ENCODE assay signal across 23 cellular contexts in the genomic region with DNA sequence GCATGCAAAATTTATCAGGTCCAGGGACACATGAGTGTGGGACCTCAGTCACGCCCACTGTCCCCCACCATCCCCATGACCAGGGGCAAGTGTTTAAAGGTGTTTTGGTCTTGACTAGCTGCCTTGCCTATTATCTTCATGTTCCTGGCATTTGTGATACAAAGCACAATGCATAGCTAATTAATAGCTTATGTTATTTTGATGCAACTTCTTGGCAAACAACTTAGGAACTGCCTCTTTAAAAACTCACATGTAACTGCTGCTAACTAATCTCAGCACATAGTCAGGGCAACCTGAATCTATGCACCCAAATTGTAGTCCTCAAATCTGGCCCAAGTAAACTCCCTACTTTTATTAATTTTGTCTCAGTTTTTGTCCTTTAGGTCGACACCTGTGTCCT. TPM values are rescaled to one million over a fixed set of nuclear protein-coding genes. Genes with fewer than 3 reads are reported as not detected.
DNase-seq lines count a peak whose midpoint lies in the region; ATAC-seq, FAIRE-seq and TF ChIP-seq lines count a peak whose summit lies in the region.
"Had no signal": no experiment of that assay in that cellular context is flagged by ENCODE, and none has a peak within 500 bp of the region (broad histone marks: within the 10 kb centered on the region; RNA-seq: fewer than 3 reads in every experiment).

No MANE protein-coding gene starts in this region.

- no peak for TF ChIP-seq RAD21 in GM12878 (IDR thresholded peaks at IDR 0.05; ENCODE audit: insufficient read depth, low read depth, low read length)

- H3K27me3 ChIP-seq in BLaER1 (no peaks in the 10 kb centered on the region), GM12878 (replicated peaks in 1 of 2; ENCODE audit: control insufficient read depth in 2 of 2, insufficient read depth in 2 of 2, low read length in 1 of 2) (no peaks in the 10 kb centered on the region), psoas muscle (ENCODE audit: insufficient read depth in 3 of 3, low read length in 2 of 3) (no peaks in the 10 kb centered on the region)
- H3K27me3 ChIP-seq: BLaER1 treated with 17β-estradiol and CSF1 and Interleukin-3, amounts not matched to agents 10 nM and 100 nM had no signal

- TF ChIP-seq POLR2A in GM12878 (IDR thresholded peaks at IDR 0.05; ENCODE audit: low read depth, low read length), result no peak

- intact Hi-C loops in GM12878 (cut with micrococcal nuclease; ENCODE audit: unreplicated experiment) (loop anchor here (5.0 to 10.0 kb wide), 3 partner anchors 64 to 337 kb away; partner anchors contain the start of gene DAD1), psoas muscle (cut with DNase I) (loop anchor here (5.0 to 10.0 kb wide), 6 partner anchors 39 to 259 kb away; partner anchors contain the start of gene SLC7A7 (in 1 of the 2))

- TF ChIP-seq EP300 in GM12878 (IDR thresholded peaks at IDR 0.05; ENCODE audit: borderline replicate concordance in 1 of 2, control insufficient read depth in 1 of 2, low read depth in 2 of 2, low read length in 2 of 2), result no peak

- no peak overlapping the region for H2AFZ ChIP-seq in GM12878 (ENCODE audit: control insufficient read depth, low read depth, low read length)

- H3K4me3 ChIP-seq in BLaER1 (no peak overlapping the region), GM12878 (no peak overlapping the region), psoas muscle (no peak overlapping the region)
- H3K4me3 ChIP-seq: BLaER1 treated with 17β-estradiol and CSF1 and Interleukin-3, amounts not matched to agents 10 nM and 100 nM had no signal

- BruUV-seq in GM12878 (replicated peaks; lab: Mats Ljungman, UMichigan), result no TSS peak

- FAIRE-seq in GM12878 (lab: Jason Lieb, UNC), result peak; percentile 56
- FAIRE-seq: D721Med had no signal

- DNase-seq in GM12878 (ENCODE audit: low read depth, low spot score) (no peak), psoas muscle (no peak), globus pallidus (ENCODE audit: low spot score) (no peak), nucleus accumbens (lab: John Stamatoyannopoulos, UW) (no peak), middle frontal gyrus (ENCODE audit: extremely low spot score, low spot score) (no peak)
- DNase-seq: CD4-positive, alpha-beta T cell; H7; NCI-H1048; NCI-H1417; NCI-H1694; NCI-H2029 treated with DMSO at 0.1 percent for 48 hours; NCI-H446 treated with DMSO at 0.1 percent for 48 hours; Right ventricle myocardium superior; RPMI8226 had no signal

- ATAC-seq in HG03432 (IDR thresholded peaks at IDR 0.05; ENCODE audit: unreplicated experiment) (peak; percentile 18), GM12878 (no peak), psoas muscle (no peak), GM21619 (IDR thresholded peaks at IDR 0.05; ENCODE audit: unreplicated experiment) (no peak)

- SMC1A ChIA-PET in GM12878 (lab: Charles Lee; ENCODE audit: uncharacterized antibody, unreplicated experiment), result interaction anchor here (0.9 to 4.9 kb wide), 9 partner anchors 8 to 336 kb away, joined by 3 to 113 read pairs (median 4); no protein-coding TSS in a partner anchor

- TF ChIP-seq CTCF in GM12878 (IDR thresholded peaks at IDR 0.05 in 2 of 3, conservative IDR thresholded peaks at IDR 0.05 in 1 of 3; ENCODE audit: control insufficient read depth in 2 of 3, extremely low read depth in 1 of 3, insufficient read depth in 1 of 3, low read depth in 3 of 3, low read length in 3 of 3), result no peak
- no peak for TF ChIP-seq CTCF in psoas muscle (IDR thresholded peaks at IDR 0.05)

- POLR2A ChIA-PET in GM12878 (lab: Charles Lee), result interaction anchor here (1.2 to 1.9 kb wide), 2 partner anchors 93 to 129 kb away, joined by 3 to 5 read pairs; no protein-coding TSS in a partner anchor

- in situ Hi-C loops in GM12878 (cut with MboI), result loop anchor here (5.0 kb wide), 2 partner anchors 79 to 269 kb away; no protein-coding TSS in a partner anchor

- 21% methylated on average over 2 of the region's 2 CpGs for WGBS in GM12878 (ENCODE audit: insufficient coverage, insufficient replicate concordance, low lambda C conversion rate, missing lambda C conversion rate)
- 74 to 78% (median 78%) methylated on average over 2 of the region's 2 CpGs for WGBS in psoas muscle, 3 donors

- H3K27ac ChIP-seq in BLaER1, result no peak overlapping the region
- no peak overlapping the region for H3K27ac ChIP-seq in GM12878 (ENCODE audit: control insufficient read depth, insufficient read depth)
- H3K27ac ChIP-seq in psoas muscle, result peak overlapping the region; percentile 77
- H3K27ac ChIP-seq: BLaER1 treated with 17β-estradiol and CSF1 and Interleukin-3, amounts not matched to agents 10 nM and 100 nM had no signal

- H3K4me2 ChIP-seq in BLaER1 (peak overlapping the region; percentile 23; the same call in 1 of the 2 replicates), GM12878 (ENCODE audit: control insufficient read depth, insufficient read depth) (no peak overlapping the region)

- RAD21 ChIA-PET in GM12878 (lab: Charles Lee; ENCODE audit: unreplicated experiment), result interaction anchor here (1.0 to 3.9 kb wide), 9 partner anchors 8 to 332 kb away, joined by 3 to 116 read pairs (median 4); partner anchors contain the start of genes ABHD4 and DAD1

- no peak overlapping the region for H3K9ac ChIP-seq in BLaER1
- H3K9ac ChIP-seq in GM12878 (ENCODE audit: control insufficient read depth, insufficient read depth, low read length), result no peak overlapping the region
- H3K9ac ChIP-seq: BLaER1 treated with 17β-estradiol and CSF1 and Interleukin-3, amounts not matched to agents 10 nM and 100 nM had no signal

- H4K20me1 ChIP-seq in BLaER1, result no peaks in the 10 kb centered on the region
- H4K20me1 ChIP-seq in GM12878 (ENCODE audit: control insufficient read depth, insufficient read depth), result no peaks in the 10 kb centered on the region
- H4K20me1 ChIP-seq: BLaER1 treated with 17β-estradiol and CSF1 and Interleukin-3, amounts not matched to agents 10 nM and 100 nM had no signal

- H3K9me3 ChIP-seq in BLaER1 (no peaks in the 10 kb centered on the region), GM12878 (replicated peaks; ENCODE audit: control insufficient read depth, insufficient read depth, low read length) (no peaks in the 10 kb centered on the region), psoas muscle (no peaks in the 10 kb centered on the region)
- H3K9me3 ChIP-seq: BLaER1 treated with 17β-estradiol and CSF1 and Interleukin-3, amounts not matched to agents 10 nM and 100 nM had no signal

- H3K36me3 ChIP-seq in BLaER1 (no peaks in the 10 kb centered on the region), GM12878 (ENCODE audit: control insufficient read depth in 2 of 2, insufficient read depth in 2 of 2, low read length in 1 of 2) (no peaks in the 10 kb centered on the region), psoas muscle (ENCODE audit: insufficient read depth in 1 of 2, low read depth in 1 of 2) (no peaks in the 10 kb centered on the region)
- H3K36me3 ChIP-seq: BLaER1 treated with 17β-estradiol and CSF1 and Interleukin-3, amounts not matched to agents 10 nM and 100 nM had no signal

- CTCF ChIA-PET in GM12878 (lab: Yijun Ruan, JAX), result interaction anchor here (0.7 to 9.9 kb wide), 17 partner anchors 8 to 267 kb away, joined by 3 to 206 read pairs (median 4); no protein-coding TSS in a partner anchor

- H3K79me2 ChIP-seq in GM12878 (ENCODE audit: control insufficient read depth, insufficient read depth, low read length), result no peaks in the 10 kb centered on the region

- H3K4me1 ChIP-seq in BLaER1, result peaks cover 16% of the 10 kb centered on the region
- H3K4me1 ChIP-seq in GM12878 (ENCODE audit: control insufficient read depth, insufficient read depth, low read length), result no peaks in the 10 kb centered on the region
- peaks cover 16% of the 10 kb centered on the region for H3K4me1 ChIP-seq in psoas muscle

TF ChIP-seq in GM12878, 131 proteins besides CTCF, POLR2A, EP300 and RAD21 (continues in another document):
- TF ChIP-seq RFX5 (IDR thresholded peaks at IDR 0.05; ENCODE audit: low read depth, low read length), result no peak

RNA-seq across cellular contexts. Expression of gene OR6J1, which starts 7.4 kb away (rescaled TPM):
- total RNA-seq in GM12878 (2013; cell fraction: nucleolus; rRNA removed), result 0.10 TPM in 1 of 2 replicates, not detected in the other
- total RNA-seq in GM12878 (2014; rRNA removed), result not detected in 2 replicates
- total RNA-seq in GM12878 (2014; rRNA removed; fragmentation: Illumina TruSeq; extraction: Trizol), result not detected in 2 replicates
- not detected in 2 replicates for total RNA-seq in GM12878 (2021)
- polyA plus RNA-seq in GM12878 (2011; ENCODE audit: low read depth), result not detected
- not detected in 2 replicates for polyA plus RNA-seq in GM12878 (2011; rRNA removed)
- not detected in 2 replicates for polyA plus RNA-seq in GM12878 (2011; cell fraction: cytosol; rRNA removed)
- 0.03 TPM in 1 of 2 replicates, not detected in the other for polyA plus RNA-seq in GM12878 (2011; cell fraction: nucleus; rRNA removed)
- polyA plus RNA-seq in GM12878 (2012), result not detected in 2 replicates
- not detected in 2 replicates for polyA plus RNA-seq in GM12878 (2014; fragmentation: Illumina TruSeq; extraction: Trizol)
- polyA plus RNA-seq in GM12878 (2014; fragmentation: Nextera tagmentation; extraction: Ambion mirVana), result not detected
- polyA plus RNA-seq in GM12878 (2014; rRNA removed), result not detected in 2 replicates
- not detected for polyA plus RNA-seq in GM12878 (2016; fragmentation: Nextera tagmentation; extraction: Ambion mirVana)
- 0.10 TPM in 1 of 2 replicates, not detected in the other for polyA minus RNA-seq in GM12878 (2011; rRNA and poly(A)+ RNA removed)
- polyA minus RNA-seq in GM12878 (2011; cell fraction: cytosol; rRNA and poly(A)+ RNA removed), result not detected in 2 replicates
- not detected in 2 replicates for polyA minus RNA-seq in GM12878 (2011; cell fraction: nucleus; rRNA and poly(A)+ RNA removed)
- total RNA-seq in psoas muscle, result not detected
- not detected for polyA plus RNA-seq in psoas muscle
- total RNA-seq: A172; CD4-positive, alpha-beta T cell; Daoy; G401; H7; Right ventricle myocardium superior; SK-MEL-5 had no signal

RNA-seq across cellular contexts. Expression of gene ABHD4, which starts 53.5 kb away (rescaled TPM):
- total RNA-seq in GM12878 (2013; cell fraction: nucleolus; rRNA removed), result 21.4 and 23.0 TPM in 2 replicates
- total RNA-seq in GM12878 (2014; rRNA removed), result 4.7 and 5.6 TPM in 2 replicates
- total RNA-seq in GM12878 (2014; rRNA removed; fragmentation: Illumina TruSeq; extraction: Trizol), result 4.7 and 5.4 TPM in 2 replicates
- 10.2 and 15.1 TPM in 2 replicates for total RNA-seq in GM12878 (2021)
- 10.5 TPM for polyA plus RNA-seq in GM12878 (2011; ENCODE audit: low read depth)
- polyA plus RNA-seq in GM12878 (2011; rRNA removed), result 17.4 and 28.7 TPM in 2 replicates
- 33.7 and 34.0 TPM in 2 replicates for polyA plus RNA-seq in GM12878 (2011; cell fraction: cytosol; rRNA removed)
- 19.1 and 31.7 TPM in 2 replicates for polyA plus RNA-seq in GM12878 (2011; cell fraction: nucleus; rRNA removed)
- polyA plus RNA-seq in GM12878 (2012), result 10.8 and 15.4 TPM in 2 replicates
- polyA plus RNA-seq in GM12878 (2014; fragmentation: Illumina TruSeq; extraction: Trizol), result 10.6 and 12.9 TPM in 2 replicates
- 1 to 10 TPM; 7.7 to 7.9 TPM for polyA plus RNA-seq in GM12878 (2014; fragmentation: Nextera tagmentation; extraction: Ambion mirVana)
- polyA plus RNA-seq in GM12878 (2014; rRNA removed), result 10.5 and 11.5 TPM in 2 replicates
- polyA plus RNA-seq in GM12878 (2016; fragmentation: Nextera tagmentation; extraction: Ambion mirVana), result 10 to 100 TPM; 12.6 to 14.3 TPM
- 25.3 and 34.6 TPM in 2 replicates for polyA minus RNA-seq in GM12878 (2011; rRNA and poly(A)+ RNA removed)
- polyA minus RNA-seq in GM12878 (2011; cell fraction: cytosol; rRNA and poly(A)+ RNA removed), result 6.5 and 7.5 TPM in 2 replicates
- polyA minus RNA-seq in GM12878 (2011; cell fraction: nucleus; rRNA and poly(A)+ RNA removed), result 11.6 and 12.0 TPM in 2 replicates
- 10 to 100 TPM; 15.6 to 37.2 (median 25.4) TPM for total RNA-seq in psoas muscle
- 10 to 100 TPM in 2 of 3 donors, 1 to 10 TPM in 1; 6.1 to 64.0 (median 26.4) TPM for polyA plus RNA-seq in psoas muscle
